16 cellular contexts compared by ENCODE assay signal in the genomic region with DNA sequence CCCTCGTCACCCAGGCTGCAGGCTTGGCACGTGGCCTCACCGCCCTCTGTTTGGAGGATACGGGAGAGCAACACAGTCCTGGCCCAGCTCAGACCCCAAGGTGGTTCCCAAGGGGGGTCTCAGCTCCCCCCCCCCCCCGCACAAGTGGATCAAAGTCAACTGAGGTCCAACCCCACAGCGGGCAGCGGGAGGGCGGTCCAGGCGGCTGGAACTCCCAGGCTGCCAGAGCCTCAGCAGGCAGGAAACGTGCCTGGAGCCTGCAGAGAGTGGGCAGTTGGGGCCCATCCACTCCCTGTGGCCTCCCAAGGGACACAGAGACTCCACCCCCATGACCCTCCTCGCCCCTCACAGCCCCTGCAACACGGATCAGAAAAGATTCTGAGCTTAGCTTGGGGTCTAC. TPM values are rescaled to one million over a fixed set of nuclear protein-coding genes. Genes with fewer than 3 reads are reported as not detected.
A peak's percentile ranks its signal among the peaks of the same experiment; 100 is the strongest.
DNase-seq lines count a peak whose midpoint lies in the region; ATAC-seq, FAIRE-seq and TF ChIP-seq lines count a peak whose summit lies in the region.
"Had no signal": no experiment of that assay in that cellular context is flagged by ENCODE, and none has a peak within 500 bp of the region (broad histone marks: within the 10 kb centered on the region; RNA-seq: fewer than 3 reads in every experiment).

No MANE protein-coding gene starts in this region.

- WGBS in H1 (ENCODE audit: extremely low coverage in 1 of 2, insufficient coverage in 1 of 2, insufficient read length in 1 of 2, insufficient replicate concordance in 2 of 2, low coverage in 1 of 2, low lambda C conversion rate in 2 of 2, missing lambda C conversion rate in 1 of 2), 2 experiments, result 89% methylated on average over 12 of the region's 12 CpGs; no CpG with 5 or more reads in 1 of the 2 experiments

- no peak overlapping the region for H3K18ac ChIP-seq in H1 (ENCODE audit: extremely low read depth, low read length)

- H3K23me2 ChIP-seq in H1 (ENCODE audit: low read depth, low read length), result no peaks in the 10 kb centered on the region

- no peak overlapping the region for H3K4me2 ChIP-seq in KMS-11
- no peak overlapping the region for H3K4me2 ChIP-seq in H1 (ENCODE audit: insufficient read depth in 1 of 2, low read depth in 2 of 2, low read length in 2 of 2)

- no peak for TF ChIP-seq POLR2A in H1 (IDR thresholded peaks at IDR 0.05; ENCODE audit: control extremely low read depth in 1 of 2, low read depth in 2 of 2, low read length in 2 of 2)
- TF ChIP-seq POLR2A in GM12892 (IDR thresholded peaks at IDR 0.05; ENCODE audit: low read depth, low read length), result no peak

- H2BK20ac ChIP-seq in H1 (ENCODE audit: low read length), result no peak overlapping the region

- H3K14ac ChIP-seq in H1 (ENCODE audit: insufficient read length), result no peak overlapping the region

- TF ChIP-seq CTCF in C4-2B (conservative IDR thresholded peaks at IDR 0.05) (no peak), KMS-11 (conservative IDR thresholded peaks at IDR 0.05; ENCODE audit: low read depth, low read length) (peak; percentile 3; the same call in 1 of the 2 replicates), H1 (IDR thresholded peaks at IDR 0.05; ENCODE audit: control extremely low read depth in 1 of 3, insufficient read depth in 1 of 3, low read depth in 1 of 3, low read length in 3 of 3) (no peak)

- no peak overlapping the region for H3K4me3 ChIP-seq in KMS-11 (IDR thresholded peaks at IDR 0.05; ENCODE audit: insufficient read depth, low read depth, low read length)
- no peak overlapping the region for H3K4me3 ChIP-seq in H1 (ENCODE audit: extremely low read depth in 1 of 4, insufficient read depth in 2 of 4, low read depth in 3 of 4, low read length in 4 of 4)
- H3K4me3 ChIP-seq in rectal smooth muscle tissue (ENCODE audit: low read length), result no peak overlapping the region

- H3K9me3 ChIP-seq in H1 (ENCODE audit: insufficient read depth in 2 of 2, low read depth in 1 of 2, low read length in 1 of 2), result no peaks in the 10 kb centered on the region

- 0 out of 2 replicates have a peak overlapping the region, but pooled peaks have one; percentile 46 for H2BK15ac ChIP-seq in H1 (ENCODE audit: low read length)

- H3K9ac ChIP-seq in KMS-11 (no peak overlapping the region), H1 (replicated peaks in 1 of 4; ENCODE audit: extremely low read depth in 1 of 4, low read depth in 3 of 4, low read length in 3 of 4) (no peak overlapping the region), rectal smooth muscle tissue (ENCODE audit: low read length) (no peak overlapping the region)

- H2BK5ac ChIP-seq in H1 (ENCODE audit: low read depth, low read length), result no peak overlapping the region

- H3K56ac ChIP-seq in H1 (replicated peaks; ENCODE audit: insufficient read length, low read depth, low read length), result no peak overlapping the region

- DNase-seq in H1 (ENCODE audit: low read depth in 1 of 2, low spot score in 2 of 2) (no peak), GM12892 (ENCODE audit: insufficient read length) (no peak), HEK293T (ENCODE audit: extremely low spot score) (no peak)
- DNase-seq: C1 segment of cervical spinal cord, DMS79, NCI-H1105 treated with DMSO at 0.1 percent for 48 hours, NCI-H187, NCI-H2107, NCI-H510A treated with DMSO at 0.1 percent for 48 hours, NCI-H774, Right ventricle myocardium superior had no signal

- no peak for TF ChIP-seq RAD21 in H1 (IDR thresholded peaks at IDR 0.05 in 1 of 2, conservative IDR thresholded peaks at IDR 0.05 in 1 of 2; ENCODE audit: low read depth in 2 of 2, low read length in 2 of 2)

- H3K27me3 ChIP-seq in KMS-11 (ENCODE audit: insufficient read depth, low read depth) (no peaks in the 10 kb centered on the region), H1 (replicated peaks in 1 of 4; ENCODE audit: control insufficient read depth in 3 of 4, extremely low read depth in 1 of 4, insufficient read depth in 3 of 4, low read length in 3 of 4) (no peaks in the 10 kb centered on the region), rectal smooth muscle tissue (ENCODE audit: control insufficient read depth, insufficient read depth, low read length) (no peaks in the 10 kb centered on the region)

- POLR2A ChIA-PET in H1 (lab: Charles Lee; ENCODE audit: partially characterized antibody), result interaction anchor here (0.7 kb wide), 1 partner anchor 280 kb away, joined by 3 read pairs; no protein-coding TSS in a partner anchor
- POLR2A ChIA-PET in HEK293T (lab: Yijun Ruan, JAX), result no interaction called here

- H2AFZ ChIP-seq in KMS-11 (ENCODE audit: low read depth) (no peak overlapping the region), H1 (ENCODE audit: low read length) (no peak overlapping the region)

- ATAC-seq in GM19035 (IDR thresholded peaks at IDR 0.05; ENCODE audit: unreplicated experiment), result no peak

- H3K79me2 ChIP-seq in KMS-11 (ENCODE audit: insufficient read depth, low read depth) (peaks cover 49% of the 10 kb centered on the region; the same call in 1 of the 2 replicates), H1 (ENCODE audit: control insufficient read depth in 1 of 2, insufficient read depth in 2 of 2, low read length in 2 of 2) (no peaks in the 10 kb centered on the region)

- no peak overlapping the region for H4K5ac ChIP-seq in H1 (ENCODE audit: insufficient read length, low read depth, low read length)

- CTCF ChIA-PET in H1 (lab: Charles Lee; ENCODE audit: partially characterized antibody) (interaction anchor here (0.6 to 25.0 kb wide), 11 partner anchors 12 to 204 kb away, joined by 3 to 251 read pairs (median 4); no protein-coding TSS in a partner anchor), HEK293T (lab: Yijun Ruan, JAX) (no interaction called here)

- H2AK5ac ChIP-seq in H1 (ENCODE audit: low read depth, low read length), result no peak overlapping the region

- H3K27ac ChIP-seq in C4-2B, result peak overlapping the region; percentile 65; the same call in 1 of the 2 replicates
- no peak overlapping the region for H3K27ac ChIP-seq in KMS-11
- no peak overlapping the region for H3K27ac ChIP-seq in H1 (ENCODE audit: low read depth, low read length)
- peak overlapping the region; percentile 38 for H3K27ac ChIP-seq in rectal smooth muscle tissue (ENCODE audit: low read depth, low read length)

- H4K91ac ChIP-seq in H1 (replicated peaks; ENCODE audit: insufficient read length, low read length), result peak overlapping the region; percentile 69

- no peak for TF ChIP-seq EP300 in H1 (IDR thresholded peaks at IDR 0.05; ENCODE audit: borderline replicate concordance in 1 of 2, low read depth in 2 of 2, low read length in 2 of 2)

- no peak overlapping the region for H2BK12ac ChIP-seq in H1 (ENCODE audit: low read depth, low read length)

- no peaks in the 10 kb centered on the region; the same call in 1 of the 2 replicates for H3K79me1 ChIP-seq in H1 (ENCODE audit: low read depth, low read length)

- no peak overlapping the region for H2BK120ac ChIP-seq in H1 (replicated peaks; ENCODE audit: low read depth, low read length)

- no peak overlapping the region for H3K23ac ChIP-seq in H1 (ENCODE audit: insufficient read length)

- H3K4me1 ChIP-seq in KMS-11 (ENCODE audit: low read depth, poor library complexity, severe bottlenecking) (no peaks in the 10 kb centered on the region), H1 (replicated peaks in 1 of 4; ENCODE audit: control insufficient read depth in 3 of 4, insufficient read depth in 4 of 4, low read length in 3 of 4) (peaks cover 0 to 11% (median 6%) of the 10 kb centered on the region in 4 experiments; a peak in 4 of 7 replicates), rectal smooth muscle tissue (ENCODE audit: control insufficient read depth, insufficient read depth, low read length) (peaks cover 16% of the 10 kb centered on the region)

- FAIRE-seq in H1 (lab: Jason Lieb, UNC) (no peak), GM12892 (lab: Jason Lieb, UNC) (no peak)
- FAIRE-seq: RCC 7860 had no signal

- H4K20me1 ChIP-seq in KMS-11 (ENCODE audit: insufficient read depth), result peaks cover 24% of the 10 kb centered on the region; the same call in 1 of the 2 replicates
- H4K20me1 ChIP-seq in H1 (replicated peaks in 1 of 2; ENCODE audit: control insufficient read depth in 1 of 2, insufficient read depth in 2 of 2, low read length in 2 of 2), result peaks cover 0 to 3% of the 10 kb centered on the region in 2 experiments

- peak overlapping the region; percentile 65; the same call in 1 of the 2 replicates for H4K8ac ChIP-seq in H1 (ENCODE audit: extremely low read depth, insufficient read depth, low read length)

- H3K36me3 ChIP-seq in KMS-11 (ENCODE audit: insufficient read depth), result no peaks in the 10 kb centered on the region
- H3K36me3 ChIP-seq in H1 (ENCODE audit: control insufficient read depth in 2 of 4, insufficient read depth in 4 of 4, low read length in 3 of 4), result no peaks in the 10 kb centered on the region
- H3K36me3 ChIP-seq in rectal smooth muscle tissue (ENCODE audit: control insufficient read depth, insufficient read depth, low read length), result peaks cover 3% of the 10 kb centered on the region

- H3K4ac ChIP-seq in H1 (replicated peaks; ENCODE audit: insufficient read length, low read depth, low read length), result no peak overlapping the region

RNA-seq across cellular contexts. Expression of gene PIEZO1, which starts 36.7 kb away (rescaled TPM):
- 63.6 and 67.5 TPM in 2 replicates for total RNA-seq in H1 (2021; fragmentation: NEBNext Ultra II Directional; extraction: Animal tissue kit (Norgen Biotek cat#: 25700))
- 42.3 and 62.6 TPM in 2 replicates for polyA plus RNA-seq in H1 (2011; rRNA removed)
- 43.1 TPM for polyA plus RNA-seq in H1 (2011; cell fraction: cytosol; rRNA removed)
- 361 TPM for polyA plus RNA-seq in H1 (2011; cell fraction: nucleus; rRNA removed)
- polyA plus RNA-seq in H1 (2012, experiment 1 of 2), result 37.5 to 75.6 TPM (median 65.9 TPM) in 4 replicates
- polyA plus RNA-seq in H1 (2012, experiment 2 of 2), result 43.7 TPM
- 76.1 TPM for polyA plus RNA-seq in H1 (2013, experiment 1 of 2)
- polyA plus RNA-seq in H1 (2013, experiment 2 of 2), result 73.2 TPM
- polyA minus RNA-seq in H1 (2011; rRNA and poly(A)+ RNA removed), result 19.7 and 34.2 TPM in 2 replicates
- polyA minus RNA-seq in H1 (2011; cell fraction: cytosol; rRNA and poly(A)+ RNA removed), result 33.0 TPM
- 63.0 TPM for polyA minus RNA-seq in H1 (2011; cell fraction: nucleus; rRNA and poly(A)+ RNA removed)
- 33.8 TPM for polyA plus RNA-seq in GM12892 (2012; ENCODE audit: missing spikeins)

RNA-seq across cellular contexts. Expression of gene CTU2, which starts 42.1 kb away (rescaled TPM):
- total RNA-seq in H1 (2021; fragmentation: NEBNext Ultra II Directional; extraction: Animal tissue kit (Norgen Biotek cat#: 25700)), result 42.9 and 49.7 TPM in 2 replicates
- 32.7 and 45.4 TPM in 2 replicates for polyA plus RNA-seq in H1 (2011; rRNA removed)
- 29.7 TPM for polyA plus RNA-seq in H1 (2011; cell fraction: cytosol; rRNA removed)
- polyA plus RNA-seq in H1 (2011; cell fraction: nucleus; rRNA removed), result 60.2 TPM
- polyA plus RNA-seq in H1 (2012, experiment 1 of 2), result 22.3 to 36.0 TPM (median 28.1 TPM) in 4 replicates
- polyA plus RNA-seq in H1 (2012, experiment 2 of 2), result 31.0 TPM
- 62.2 TPM for polyA plus RNA-seq in H1 (2013, experiment 1 of 2)
- polyA plus RNA-seq in H1 (2013, experiment 2 of 2), result 60.5 TPM
- 10.7 and 10.9 TPM in 2 replicates for polyA minus RNA-seq in H1 (2011; rRNA and poly(A)+ RNA removed)
- 19.5 TPM for polyA minus RNA-seq in H1 (2011; cell fraction: cytosol; rRNA and poly(A)+ RNA removed)
- polyA minus RNA-seq in H1 (2011; cell fraction: nucleus; rRNA and poly(A)+ RNA removed), result 20.0 TPM
- 7.5 TPM for polyA plus RNA-seq in GM12892 (2012; ENCODE audit: missing spikeins)

RNA-seq across cellular contexts. Expression of gene RNF166, which starts 42.2 kb away (rescaled TPM):
- total RNA-seq in H1 (2021; fragmentation: NEBNext Ultra II Directional; extraction: Animal tissue kit (Norgen Biotek cat#: 25700)), result 28.7 and 31.2 TPM in 2 replicates
- 29.8 and 36.6 TPM in 2 replicates for polyA plus RNA-seq in H1 (2011; rRNA removed)
- polyA plus RNA-seq in H1 (2011; cell fraction: cytosol; rRNA removed), result 33.3 TPM
- polyA plus RNA-seq in H1 (2011; cell fraction: nucleus; rRNA removed), result 86.5 TPM
- polyA plus RNA-seq in H1 (2012, experiment 1 of 2), result 11.9 to 24.8 TPM (median 22.4 TPM) in 4 replicates
- polyA plus RNA-seq in H1 (2012, experiment 2 of 2), result 21.8 TPM
- 24.2 TPM for polyA plus RNA-seq in H1 (2013, experiment 1 of 2)
- 22.1 TPM for polyA plus RNA-seq in H1 (2013, experiment 2 of 2)
- polyA minus RNA-seq in H1 (2011; rRNA and poly(A)+ RNA removed), result 11.7 and 12.3 TPM in 2 replicates
- 23.6 TPM for polyA minus RNA-seq in H1 (2011; cell fraction: cytosol; rRNA and poly(A)+ RNA removed)
- polyA minus RNA-seq in H1 (2011; cell fraction: nucleus; rRNA and poly(A)+ RNA removed), result 24.6 TPM
- 5.4 TPM for polyA plus RNA-seq in GM12892 (2012; ENCODE audit: missing spikeins)

RNA-seq across cellular contexts. Expression of gene CDT1, which starts 55.2 kb away (rescaled TPM):
- 95.4 and 96.5 TPM in 2 replicates for total RNA-seq in H1 (2021; fragmentation: NEBNext Ultra II Directional; extraction: Animal tissue kit (Norgen Biotek cat#: 25700))
- polyA plus RNA-seq in H1 (2011; rRNA removed), result 76.7 and 141 TPM in 2 replicates
- polyA plus RNA-seq in H1 (2011; cell fraction: cytosol; rRNA removed), result 58.9 TPM
- polyA plus RNA-seq in H1 (2011; cell fraction: nucleus; rRNA removed), result 87.0 TPM
- 38.0 to 88.5 TPM (median 80.4 TPM) in 4 replicates for polyA plus RNA-seq in H1 (2012, experiment 1 of 2)
- polyA plus RNA-seq in H1 (2012, experiment 2 of 2), result 81.9 TPM
- 43.2 TPM for polyA plus RNA-seq in H1 (2013, experiment 1 of 2)
- 40.8 TPM for polyA plus RNA-seq in H1 (2013, experiment 2 of 2)
- polyA minus RNA-seq in H1 (2011; rRNA and poly(A)+ RNA removed), result 33.2 and 36.2 TPM in 2 replicates
- 144 TPM for polyA minus RNA-seq in H1 (2011; cell fraction: cytosol; rRNA and poly(A)+ RNA removed)
- 89.1 TPM for polyA minus RNA-seq in H1 (2011; cell fraction: nucleus; rRNA and poly(A)+ RNA removed)
- 6.4 TPM for polyA plus RNA-seq in GM12892 (2012; ENCODE audit: missing spikeins)

Comparison
In these comparisons a context has a peak if more than half of its experiments do, and no peak if none do; other contexts are left out.
1. H3K27ac ChIP-seq: peak in C4-2B (single experiment) and rectal smooth muscle tissue (single experiment); none in KMS-11 (single experiment) and H1 (single experiment).